ENCODE assay signal across 16 cellular contexts in the genomic region with DNA sequence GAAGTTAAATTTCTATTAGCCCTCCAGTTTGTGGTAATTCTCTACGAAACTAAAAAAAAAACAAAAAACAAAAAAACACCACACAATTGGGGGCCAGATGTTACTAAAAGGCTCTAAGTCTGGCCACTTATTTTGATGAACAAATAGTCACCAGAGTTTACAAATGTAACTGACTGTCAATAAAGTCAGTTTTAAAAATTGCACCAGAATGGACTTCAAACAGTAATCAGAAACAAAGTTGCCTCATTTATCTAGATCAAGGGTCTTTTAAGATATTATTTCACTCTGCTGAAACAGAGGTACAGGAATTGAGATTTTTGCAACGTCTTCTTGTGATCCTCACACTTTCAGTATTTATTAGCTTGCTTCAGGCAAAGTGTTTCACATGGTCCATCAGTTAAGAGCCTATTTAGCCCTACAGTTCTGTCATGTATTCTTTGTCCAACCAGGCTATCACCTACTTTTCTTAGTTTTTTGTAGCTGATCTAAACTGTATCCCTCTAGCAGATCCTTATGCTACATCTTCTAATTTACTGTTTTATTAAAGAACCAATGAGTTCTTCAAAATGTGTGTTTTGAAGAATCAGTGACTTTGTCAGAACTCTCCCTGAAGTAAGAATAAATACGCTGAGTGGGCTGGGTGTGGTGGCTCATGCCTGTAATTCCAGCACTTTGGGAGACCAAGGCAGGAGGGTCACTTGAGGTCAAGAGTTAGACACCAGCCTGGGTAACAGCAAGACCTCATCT.
"Had no signal": no experiment of that assay in that cellular context is flagged by ENCODE, and none has a peak within 500 bp of the region (broad histone marks: within the 10 kb centered on the region; RNA-seq: fewer than 3 reads in every experiment).

No MANE protein-coding gene starts in this region.

- H3K4me3 Mint-ChIP-seq: activated CD4-positive, alpha-beta T cell treated with anti-CD3 and anti-CD28 coated beads, Interleukin-2, amount 10 ng/mL, durations not matched to agents 24 days and 14 days; activated naive CD4-positive, alpha-beta T cell treated with anti-CD3 and anti-CD28 coated beads, Interleukin-2, amount 50 U/mL, for 24 hours; neural crest cell; T-helper 2 cell treated with Interferon-gamma antibody and Interleukin-4, amounts not matched to agents 5 μg/mL and 100 μg/mL, for 36 hours had no signal

- H3K27ac ChIP-seq: cardiac muscle cell, esophagus muscularis mucosa, foreskin keratinocyte, ovary, SJSA1, transverse colon had no signal

- H3K9me3 ChIP-seq: esophagus muscularis mucosa, ovary, SJSA1, transverse colon had no signal

- H3K4me3 ChIP-seq: cardiac muscle cell, esophagus muscularis mucosa, ovary, SJSA1, transverse colon had no signal

- DNase-seq: activated CD4-positive, alpha-beta T cell treated with anti-CD3 and anti-CD28 coated beads, Interleukin-2, amount 10 ng/mL, durations not matched to agents 24 days and 14 days; activated CD4-positive, CD25-positive, alpha-beta regulatory T cell; activated CD8-positive, alpha-beta memory T cell treated with anti-CD3 and anti-CD28 coated beads for 24 hours; foreskin keratinocyte; glutamatergic neuron; ovary; stimulated activated CD4-positive, alpha-beta T cell treated with anti-CD3 and anti-CD28 coated beads, Interleukin-2, amount 100 ng/mL, for 48 hours; stimulated activated naive CD4-positive, alpha-beta T cell; substantia nigra; transverse colon had no signal

- ATAC-seq: foreskin keratinocyte had no signal

- H3K27me3 ChIP-seq: esophagus muscularis mucosa, foreskin keratinocyte, ovary, SJSA1, transverse colon had no signal

- H3K4me1 ChIP-seq: esophagus muscularis mucosa, transverse colon had no signal

- H3K9me3 Mint-ChIP-seq: activated CD4-positive, alpha-beta T cell treated with anti-CD3 and anti-CD28 coated beads, Interleukin-2, amount 10 ng/mL, durations not matched to agents 24 days and 14 days; activated naive CD4-positive, alpha-beta T cell treated with anti-CD3 and anti-CD28 coated beads, Interleukin-2, amount 50 U/mL, for 24 hours; neural crest cell; T-helper 2 cell treated with Interferon-gamma antibody and Interleukin-4, amounts not matched to agents 5 μg/mL and 100 μg/mL, for 36 hours had no signal

- H3K27me3 Mint-ChIP-seq: activated CD4-positive, alpha-beta T cell treated with anti-CD3 and anti-CD28 coated beads, Interleukin-2, amount 10 ng/mL, durations not matched to agents 24 days and 14 days; activated naive CD4-positive, alpha-beta T cell treated with anti-CD3 and anti-CD28 coated beads, Interleukin-2, amount 50 U/mL, for 24 hours had no signal

- H3K27ac Mint-ChIP-seq: activated CD4-positive, alpha-beta T cell treated with anti-CD3 and anti-CD28 coated beads, Interleukin-2, amount 10 ng/mL, durations not matched to agents 24 days and 14 days; activated naive CD4-positive, alpha-beta T cell treated with anti-CD3 and anti-CD28 coated beads, Interleukin-2, amount 50 U/mL, for 24 hours; T-helper 2 cell treated with Interferon-gamma antibody and Interleukin-4, amounts not matched to agents 5 μg/mL and 100 μg/mL, for 36 hours had no signal

- H3K36me3 ChIP-seq: ovary had no signal
